Comparison of ENCODE assay signal across 25 cellular contexts in the genomic region with DNA sequence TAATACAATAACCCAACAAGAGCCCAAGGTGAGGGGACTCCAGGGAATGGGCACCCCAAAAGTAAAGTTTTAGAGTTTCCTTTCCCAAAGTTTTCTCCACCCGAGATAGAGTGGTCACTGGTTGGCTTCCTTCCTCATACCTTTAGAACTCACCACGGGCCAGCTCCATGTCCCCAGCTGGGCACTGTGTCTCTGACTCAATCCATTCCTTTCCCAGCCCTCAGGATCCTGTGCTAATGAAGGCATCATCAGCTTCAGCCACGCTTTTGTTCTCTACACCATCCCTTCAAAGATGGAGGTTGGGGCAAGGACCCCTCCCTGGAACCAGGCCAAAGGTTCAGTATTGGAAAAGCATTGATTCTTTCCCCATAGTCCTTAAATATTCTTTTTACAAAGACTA.
"Had no signal": no experiment of that assay in that cellular context is flagged by ENCODE, and none has a peak within 500 bp of the region (broad histone marks: within the 10 kb centered on the region; RNA-seq: fewer than 3 reads in every experiment).

No MANE protein-coding gene starts in this region.

- H3K4me3 ChIP-seq: colonic mucosa, hepatocyte, lower lobe of right lung, pancreas, smooth muscle cell, suprapubic skin, thyroid gland, upper lobe of right lung, uterus had no signal

- H3K9me3 ChIP-seq: colonic mucosa, lower lobe of right lung, pancreas, suprapubic skin, thyroid gland, upper lobe of right lung, uterus had no signal

- DNase-seq: central memory CD4-positive, alpha-beta T cell; colonic mucosa; dermis blood vessel endothelial cell; effector memory CD4-positive, alpha-beta T cell; erythroblast; kidney glomerular epithelial cell; left colon; lower lobe of right lung; naive thymus-derived CD8-positive, alpha-beta T cell; nephron progenitor cell; occipital lobe; pancreas; retina; stimulated activated CD4-positive, alpha-beta T cell treated with anti-CD3 and anti-CD28 coated beads, Interleukin-12 subunit alpha, Interleukin-12 subunit beta, amount 100 ng/mL, for 4 hours; stimulated activated CD4-positive, alpha-beta T cell treated with anti-CD3 and anti-CD28 coated beads, Interleukin-1b, Interleukin-23, amount 100 ng/mL, for 48 hours; stimulated activated CD4-positive, alpha-beta T cell treated with anti-CD3 and anti-CD28 coated beads, Interleukin-4, amount 100 ng/mL, for 1 hour; stimulated activated CD8-positive, alpha-beta memory T cell treated with anti-CD3 and anti-CD28 coated beads, Interleukin-4, amount 100 ng/mL, for 48 hours; stimulated activated naive CD4-positive, alpha-beta T cell; stimulated activated naive CD8-positive, alpha-beta T cell treated with anti-CD3 and anti-CD28 coated beads, Interleukin-15, amount 100 ng/mL, for 72 hours; upper lobe of right lung; uterus had no signal

- H3K27ac ChIP-seq: colonic mucosa, hepatocyte, lower lobe of right lung, pancreas, thyroid gland, upper lobe of right lung, uterus had no signal

- ATAC-seq: left colon; lower lobe of right lung; naive thymus-derived CD8-positive, alpha-beta T cell; pancreas; stimulated activated naive CD8-positive, alpha-beta T cell treated with anti-CD3 and anti-CD28 coated beads, Interleukin-15, amount 100 ng/mL, for 72 hours; upper lobe of right lung had no signal

- H3K27me3 ChIP-seq: colonic mucosa, hepatocyte, pancreas, suprapubic skin, thyroid gland, upper lobe of right lung, uterus had no signal

- H3K36me3 ChIP-seq: colonic mucosa, lower lobe of right lung, pancreas, suprapubic skin, thyroid gland, upper lobe of right lung, uterus had no signal

- H3K27ac Mint-ChIP-seq: naive thymus-derived CD8-positive, alpha-beta T cell; nephron progenitor cell; stimulated activated naive CD8-positive, alpha-beta T cell treated with anti-CD3 and anti-CD28 coated beads, Interleukin-15, amount 100 ng/mL, for 72 hours had no signal

- H3K36me3 Mint-ChIP-seq: naive thymus-derived CD8-positive, alpha-beta T cell had no signal

- H3K9me3 Mint-ChIP-seq: naive thymus-derived CD8-positive, alpha-beta T cell; stimulated activated naive CD8-positive, alpha-beta T cell treated with anti-CD3 and anti-CD28 coated beads, Interleukin-15, amount 100 ng/mL, for 72 hours had no signal

- H3K4me3 Mint-ChIP-seq: naive thymus-derived CD8-positive, alpha-beta T cell; nephron progenitor cell; stimulated activated naive CD8-positive, alpha-beta T cell treated with anti-CD3 and anti-CD28 coated beads, Interleukin-15, amount 100 ng/mL, for 72 hours had no signal

- H3K4me1 Mint-ChIP-seq: naive thymus-derived CD8-positive, alpha-beta T cell; stimulated activated naive CD8-positive, alpha-beta T cell treated with anti-CD3 and anti-CD28 coated beads, Interleukin-15, amount 100 ng/mL, for 72 hours had no signal

- H3K4me1 ChIP-seq: colonic mucosa, lower lobe of right lung, pancreas, thyroid gland, upper lobe of right lung, uterus had no signal
